Comparison of ENCODE assay signal across 8 cellular contexts in the genomic region with DNA sequence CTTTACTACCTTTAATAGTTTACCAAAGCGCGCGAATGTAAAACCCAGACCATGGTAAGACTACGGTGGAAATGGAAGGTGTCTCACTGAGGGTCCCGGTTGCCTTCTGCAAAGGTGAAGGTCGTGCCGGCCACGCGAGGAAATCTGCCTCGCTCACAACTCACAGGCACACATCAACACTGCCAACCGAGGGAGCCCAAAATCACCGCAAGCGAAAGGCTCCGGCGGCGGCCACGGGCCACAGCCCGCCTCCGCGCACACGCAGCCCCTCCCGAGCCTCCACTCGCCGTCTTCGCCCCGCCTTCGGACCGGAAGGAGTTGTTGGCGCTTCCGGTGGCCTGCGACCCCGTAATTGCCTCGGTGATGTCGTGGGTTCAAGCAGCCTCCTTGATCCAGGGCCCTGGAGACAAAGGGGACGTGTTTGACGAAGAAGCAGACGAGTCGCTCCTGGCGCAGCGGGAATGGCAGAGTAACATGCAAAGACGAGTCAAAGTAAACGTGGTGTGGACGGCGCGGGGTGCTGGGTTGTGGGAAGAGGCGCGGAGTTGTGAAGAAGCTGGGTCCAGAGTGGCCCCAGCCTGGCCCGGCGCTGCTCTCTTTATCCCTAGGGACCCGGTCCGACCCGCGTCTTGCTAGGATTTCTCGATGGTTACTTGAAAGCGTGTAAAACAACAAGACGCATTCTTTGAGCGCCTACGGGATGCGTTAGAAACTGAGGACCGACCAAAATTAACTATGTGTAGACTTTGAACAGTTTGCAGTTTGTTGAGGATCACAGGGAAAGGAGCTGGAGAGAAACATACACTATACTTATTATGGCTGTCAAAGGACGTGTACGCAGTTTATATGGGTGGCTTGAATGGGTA. TPM values are rescaled to one million over a fixed set of nuclear protein-coding genes. Genes with fewer than 3 reads are reported as not detected.
A peak's percentile ranks its signal among the peaks of the same experiment; 100 is the strongest.
DNase-seq lines count a peak whose midpoint lies in the region; ATAC-seq and TF ChIP-seq lines count a peak whose summit lies in the region.

YAE1 (plus strand) TSS at position 349 of the 866 bp plus-strand sequence; CDS start at position 364, 15 bp downstream.

- peak within 1 kb of the TSS; percentile 96 for H3K4me3 Mint-ChIP-seq in activated CD4-positive, alpha-beta T cell treated with anti-CD3 and anti-CD28 coated beads, Interleukin-2, amount 10 ng/mL, durations not matched to agents 7 days and 5 days

- peaks cover 19% of the 10 kb centered on the region for H3K4me1 Mint-ChIP-seq in activated CD4-positive, alpha-beta T cell treated with anti-CD3 and anti-CD28 coated beads, Interleukin-2, amount 10 ng/mL, durations not matched to agents 7 days and 5 days

- peak within 1 kb of the TSS; percentile 93 for H3K27ac Mint-ChIP-seq in activated CD4-positive, alpha-beta T cell treated with anti-CD3 and anti-CD28 coated beads, Interleukin-2, amount 10 ng/mL, durations not matched to agents 7 days and 5 days

- CTCF ChIA-PET in BJ (lab: Yijun Ruan, JAX): interaction anchor here (0.6 to 1.2 kb wide), 6 partner anchors 14 to 275 kb away, joined by 3 to 7 read pairs (median 4); no protein-coding TSS in a partner anchor
- CTCF ChIA-PET in activated CD4-positive, alpha-beta T cell treated with anti-CD3 and anti-CD28 coated beads, Interleukin-2, amount 10 ng/mL, durations not matched to agents 7 days and 5 days (lab: Charles Lee): interaction anchor here (0.6 to 2.1 kb wide), 3 partner anchors 15 to 445 kb away, joined by 3 to 6 read pairs (median 5); partner anchors contain the start of gene RALA

- DNase-seq in BJ (ENCODE audit: low read depth) (no peak), GM19240 (ENCODE audit: insufficient read length, low spot score) (peak; percentile 81), NCI-H524 (lab: John Stamatoyannopoulos, UW) (peak; percentile 66 to 81), cortex of kidney (lab: John Stamatoyannopoulos, UW) (peak; percentile 26), left kidney (ENCODE audit: low read depth, low spot score) (peak; percentile 96)
- peak; percentile 81 for DNase-seq in activated CD4-positive, alpha-beta T cell treated with anti-CD3 and anti-CD28 coated beads, Interleukin-2, amount 10 ng/mL, durations not matched to agents 7 days and 5 days
- peak; percentile 84 to 88 for DNase-seq in stimulated activated CD4-positive, alpha-beta T cell treated with anti-CD3 and anti-CD28 coated beads, Interleukin-2, amount 100 ng/mL, for 24 hours

- no peaks in the 10 kb centered on the region for H3K27me3 ChIP-seq in BJ (ENCODE audit: control insufficient read depth, insufficient read depth, low read length)

- POLR2A ChIA-PET in BJ (lab: Charles Lee): no interaction called here
- POLR2A ChIA-PET in activated CD4-positive, alpha-beta T cell treated with anti-CD3 and anti-CD28 coated beads, Interleukin-2, amount 10 ng/mL, durations not matched to agents 7 days and 5 days (lab: Charles Lee): interaction anchor here (0.6 kb wide), 1 partner anchor 373 kb away, joined by 5 read pairs; no protein-coding TSS in a partner anchor

- H3K4me3 ChIP-seq in BJ (ENCODE audit: low read depth, low read length): peak within 1 kb of the TSS; percentile 65

- TF ChIP-seq CTCF in BJ (IDR thresholded peaks at IDR 0.05; ENCODE audit: insufficient read depth, low read depth, low read length): no peak

- H3K36me3 Mint-ChIP-seq in activated CD4-positive, alpha-beta T cell treated with anti-CD3 and anti-CD28 coated beads, Interleukin-2, amount 10 ng/mL, durations not matched to agents 7 days and 5 days (ENCODE audit: low read depth): peaks cover 13% of the 10 kb centered on the region

- H3K27me3 Mint-ChIP-seq in activated CD4-positive, alpha-beta T cell treated with anti-CD3 and anti-CD28 coated beads, Interleukin-2, amount 10 ng/mL, durations not matched to agents 7 days and 5 days: peaks cover under 1% of the 10 kb centered on the region

- no peaks in the 10 kb centered on the region for H3K9me3 Mint-ChIP-seq in activated CD4-positive, alpha-beta T cell treated with anti-CD3 and anti-CD28 coated beads, Interleukin-2, amount 10 ng/mL, durations not matched to agents 7 days and 5 days

- H3K36me3 ChIP-seq in BJ (ENCODE audit: control insufficient read depth, insufficient read depth, low read length): peaks cover 2% of the 10 kb centered on the region; the same call in 1 of the 2 replicates

- peak; percentile 97 for ATAC-seq in HG03457 (IDR thresholded peaks at IDR 0.05; ENCODE audit: unreplicated experiment)

RNA-seq across cellular contexts. Expression of gene YAE1, which starts in this region (rescaled TPM):
- polyA plus RNA-seq in BJ (2011; rRNA removed): 17.0 and 40.3 TPM in 2 replicates
- 11.8 and 15.0 TPM in 2 replicates for polyA minus RNA-seq in BJ (2011; rRNA and poly(A)+ RNA removed)
- 10 to 100 TPM; 12.1 to 16.1 TPM for total RNA-seq in activated CD4-positive, alpha-beta T cell treated with anti-CD3 and anti-CD28 coated beads, Interleukin-2, amount 10 ng/mL, durations not matched to agents 7 days and 5 days
